ENCODE assay signal across 11 cellular contexts in genomic region chr15:34650177-34650576, GRCh38.
DNase-seq lines count a peak whose midpoint lies in the region; ATAC-seq and TF ChIP-seq lines count a peak whose summit lies in the region.
"Had no signal": no experiment of that assay in that cellular context is flagged by ENCODE, and none has a peak within 500 bp of the region (broad histone marks: within the 10 kb centered on the region; RNA-seq: fewer than 3 reads in every experiment).

No MANE protein-coding gene starts in this region.

- no peaks in the 10 kb centered on the region for H3K36me3 Mint-ChIP-seq in activated T-cell treated with anti-CD3 and anti-CD28 coated beads, Interleukin-2, amount 50 U/mL, for 24 hours (ENCODE audit: low read depth)
- no peaks in the 10 kb centered on the region for H3K36me3 Mint-ChIP-seq in activated T-cell treated with anti-CD3 and anti-CD28 coated beads, Interleukin-2, amount 50 U/mL, for 4 hours (ENCODE audit: insufficient read depth)
- H3K36me3 Mint-ChIP-seq: naive B cell had no signal

- H3K4me3 ChIP-seq in AG04449 (ENCODE audit: low read depth, low read length): no peak overlapping the region
- H3K4me3 ChIP-seq in epithelial cell of proximal tubule (ENCODE audit: low read depth, low read length): no peak overlapping the region
- no peak overlapping the region for H3K4me3 ChIP-seq in vagina

- H3K27ac Mint-ChIP-seq in activated T-cell treated with anti-CD3 and anti-CD28 coated beads, Interleukin-2, amount 50 U/mL, for 24 hours: no peak overlapping the region
- H3K27ac Mint-ChIP-seq: naive B cell had no signal

- H3K4me1 Mint-ChIP-seq in activated T-cell treated with anti-CD3 and anti-CD28 coated beads, Interleukin-2, amount 50 U/mL, for 24 hours (ENCODE audit: low read depth): peaks cover 2% of the 10 kb centered on the region
- peaks cover 2% of the 10 kb centered on the region for H3K4me1 Mint-ChIP-seq in activated T-cell treated with anti-CD3 and anti-CD28 coated beads, Interleukin-2, amount 50 U/mL, for 4 hours (ENCODE audit: low read depth)
- H3K4me1 Mint-ChIP-seq: naive B cell had no signal

- TF ChIP-seq CTCF in AG04449 (IDR thresholded peaks at IDR 0.05; ENCODE audit: insufficient read depth, low read length, missing control alignments) (no peak), epithelial cell of proximal tubule (conservative IDR thresholded peaks at IDR 0.05; ENCODE audit: low read depth, low read length) (no peak), vagina (IDR thresholded peaks at IDR 0.05) (no peak)

- no peak overlapping the region for H3K27ac ChIP-seq in vagina
- H3K27ac ChIP-seq: KMS-11 had no signal

- H3K9me3 Mint-ChIP-seq in activated T-cell treated with anti-CD3 and anti-CD28 coated beads, Interleukin-2, amount 50 U/mL, for 24 hours: no peaks in the 10 kb centered on the region
- H3K9me3 Mint-ChIP-seq in activated T-cell treated with anti-CD3 and anti-CD28 coated beads, Interleukin-2, amount 50 U/mL, for 4 hours: no peaks in the 10 kb centered on the region

- DNase-seq in AG04449 (ENCODE audit: low read depth, low spot score) (peak; percentile 12), epithelial cell of proximal tubule (ENCODE audit: low read depth) (peak; percentile 4), LoVo (ENCODE audit: low spot score) (no peak), vagina (ENCODE audit: extremely low spot score in 2 of 2) (no peak)
- no peak for DNase-seq in activated T-cell treated with anti-CD3 and anti-CD28 coated beads, Interleukin-2, amount 50 U/mL, for 24 hours
- DNase-seq in activated T-cell treated with anti-CD3 and anti-CD28 coated beads, Interleukin-2, amount 50 U/mL, for 4 hours: no peak
- DNase-seq: activated CD4-positive, CD25-positive, alpha-beta regulatory T cell; naive B cell had no signal

- no peak for TF ChIP-seq POLR2A in vagina (IDR thresholded peaks at IDR 0.05)

- H3K4me3 Mint-ChIP-seq in activated T-cell treated with anti-CD3 and anti-CD28 coated beads, Interleukin-2, amount 50 U/mL, for 24 hours: no peak overlapping the region
- no peak overlapping the region for H3K4me3 Mint-ChIP-seq in activated T-cell treated with anti-CD3 and anti-CD28 coated beads, Interleukin-2, amount 50 U/mL, for 4 hours
- H3K4me3 Mint-ChIP-seq: naive B cell had no signal

- H3K4me1 ChIP-seq in vagina: no peaks in the 10 kb centered on the region

- POLR2A ChIA-PET in AG04449 (lab: Yijun Ruan, JAX): no interaction called here

- no peaks in the 10 kb centered on the region for H3K27me3 ChIP-seq in vagina

- CTCF ChIA-PET in AG04449 (lab: Yijun Ruan, JAX): interaction anchor here (1.0 kb wide), 1 partner anchor 270 kb away, joined by 3 read pairs; no protein-coding TSS in a partner anchor

- H3K36me3 ChIP-seq in vagina: no peaks in the 10 kb centered on the region

- H3K27me3 Mint-ChIP-seq in activated T-cell treated with anti-CD3 and anti-CD28 coated beads, Interleukin-2, amount 50 U/mL, for 24 hours: peaks cover 18% of the 10 kb centered on the region
- H3K27me3 Mint-ChIP-seq in activated T-cell treated with anti-CD3 and anti-CD28 coated beads, Interleukin-2, amount 50 U/mL, for 4 hours (ENCODE audit: low read depth): peaks cover 8% of the 10 kb centered on the region

- intact Hi-C loops in vagina (cut with DNase I): no loop called here

- ATAC-seq in GM18868 (IDR thresholded peaks at IDR 0.05; ENCODE audit: unreplicated experiment): peak; percentile 71
- peak; percentile 44 for ATAC-seq in HG03342 (IDR thresholded peaks at IDR 0.05; ENCODE audit: unreplicated experiment)
- ATAC-seq in activated T-cell treated with anti-CD3 and anti-CD28 coated beads, Interleukin-2, amount 50 U/mL, for 4 hours: no peak

- H3K9me3 ChIP-seq in vagina: no peaks in the 10 kb centered on the region

Comparison
In these comparisons a context has a peak if more than half of its experiments do, and no peak if none do; other contexts are left out.
1. DNase-seq: peak in AG04449 (single experiment) and epithelial cell of proximal tubule (single experiment); none in LoVo (single experiment), activated T-cell treated with anti-CD3 and anti-CD28 coated beads, Interleukin-2, amount 50 U/mL, for 24 hours (single experiment), vagina (0 of 2) and activated T-cell treated with anti-CD3 and anti-CD28 coated beads, Interleukin-2, amount 50 U/mL, for 4 hours (single experiment).
2. ATAC-seq: peak in GM18868 (single experiment) and HG03342 (single experiment); none in activated T-cell treated with anti-CD3 and anti-CD28 coated beads, Interleukin-2, amount 50 U/mL, for 4 hours (0 of 2).